ENCODE assay signal across 14 cellular contexts in the genomic region with DNA sequence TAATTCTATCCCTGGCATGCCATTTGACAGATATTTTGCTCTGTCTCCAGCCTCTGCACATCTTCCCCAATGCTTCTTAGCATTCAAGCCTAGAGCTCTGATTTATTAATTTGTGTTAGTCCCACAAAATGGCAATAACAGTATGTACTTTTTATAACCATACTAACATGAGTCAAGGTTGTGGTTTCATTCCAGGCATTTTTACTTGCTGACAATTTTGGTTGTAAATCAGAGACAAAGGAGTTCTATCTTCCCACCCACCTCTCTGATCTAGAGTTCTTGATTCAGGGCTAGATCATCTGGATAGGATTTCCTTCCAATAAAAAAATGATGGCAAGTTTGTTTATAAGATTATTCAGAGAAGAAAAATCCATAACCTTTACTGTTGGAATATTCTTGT. TPM values are rescaled to one million over a fixed set of nuclear protein-coding genes. Genes with fewer than 3 reads are reported as not detected.
DNase-seq lines count a peak whose midpoint lies in the region; ATAC-seq lines count a peak whose summit lies in the region.
"Had no signal": no experiment of that assay in that cellular context is flagged by ENCODE, and none has a peak within 500 bp of the region (broad histone marks: within the 10 kb centered on the region; RNA-seq: fewer than 3 reads in every experiment).

No MANE protein-coding gene starts in this region.

- peak overlapping the region; percentile 41 for H3K27ac ChIP-seq in epithelial cell of prostate
- H3K27ac ChIP-seq: psoas muscle had no signal

- intact Hi-C loops in Right ventricle myocardium inferior (cut with DNase I), result no loop called here

- ATAC-seq in Right ventricle myocardium inferior, result no peak

- DNase-seq in ELR (ENCODE audit: low read depth) (peak; percentile 98), RKO (ENCODE audit: low spot score) (peak; percentile 72), epithelial cell of prostate (ENCODE audit: low read depth, low spot score) (peak; percentile 78), renal cortical epithelial cell (ENCODE audit: low read depth) (peak; percentile 88), NCI-H510A treated with DMSO at 0.1 percent for 48 hours (lab: John Stamatoyannopoulos, UW) (no peak), Right ventricle myocardium inferior (ENCODE audit: missing footprints) (no peak), NCI-H1092 (lab: John Stamatoyannopoulos, UW) (no peak), OCI-M1 (lab: John Stamatoyannopoulos, UW) (no peak)
- DNase-seq: COR-L47; psoas muscle; RPMI8226; stimulated activated CD4-positive, alpha-beta T cell treated with anti-CD3 and anti-CD28 coated beads, Interleukin-4, amount 100 ng/mL, for 24 hours had no signal

RNA-seq across cellular contexts. Expression of gene CISTR, which starts 18.5 kb away (rescaled TPM):
- not detected in 2 replicates for total RNA-seq in renal cortical epithelial cell
- 1.7 TPM for total RNA-seq in Right ventricle myocardium inferior
- total RNA-seq: mesenteric fat pad, NCI-H460, psoas muscle had no signal

RNA-seq across cellular contexts. Expression of gene CALCOCO1, which starts 43.0 kb away (rescaled TPM):
- total RNA-seq in renal cortical epithelial cell (70.5 and 129 TPM in 2 replicates), Right ventricle myocardium inferior (186 TPM)

Comparison
In these comparisons a context has a peak if more than half of its experiments do, and no peak if none do; other contexts are left out.
1. DNase-seq: peak in ELR (single experiment), RKO (single experiment), epithelial cell of prostate (single experiment) and renal cortical epithelial cell (single experiment); none in NCI-H510A treated with DMSO at 0.1 percent for 48 hours (single experiment), Right ventricle myocardium inferior (single experiment), NCI-H1092 (single experiment) and OCI-M1 (single experiment).